In genomic region chr1:241636291-241636690, GRCh38 we compare ENCODE assay signal across 25 cellular contexts. TPM values are rescaled to one million over a fixed set of nuclear protein-coding genes. Genes with fewer than 3 reads are reported as not detected.
DNase-seq lines count a peak whose midpoint lies in the region; ATAC-seq and TF ChIP-seq lines count a peak whose summit lies in the region.
"Had no signal": no experiment of that assay in that cellular context is flagged by ENCODE, and none has a peak within 500 bp of the region (broad histone marks: within the 10 kb centered on the region; RNA-seq: fewer than 3 reads in every experiment).

No MANE protein-coding gene starts in this region.

- no peaks in the 10 kb centered on the region for H3K9me3 Mint-ChIP-seq in activated naive CD4-positive, alpha-beta T cell treated with anti-CD3 and anti-CD28 coated beads, Interleukin-2, amount 50 U/mL, for 24 hours
- H3K9me3 Mint-ChIP-seq in stimulated activated naive B cell treated with anti-CD40 and anti-IgM and Interleukin-4, amounts not matched to agents 10 μg/mL and 1 μg/mL and 100 μg/mL, for 72 hours: peaks cover 2 to 4% of the 10 kb centered on the region in 2 donors
- H3K9me3 Mint-ChIP-seq: CD8-positive, alpha-beta memory T cell; natural killer cell had no signal

- H3K36me3 Mint-ChIP-seq in activated naive CD4-positive, alpha-beta T cell treated with anti-CD3 and anti-CD28 coated beads, Interleukin-2, amount 50 U/mL, for 24 hours: peaks cover 13% of the 10 kb centered on the region
- peaks cover 33 to 51% of the 10 kb centered on the region in 2 donors for H3K36me3 Mint-ChIP-seq in stimulated activated naive B cell treated with anti-CD40 and anti-IgM and Interleukin-4, amounts not matched to agents 10 μg/mL and 1 μg/mL and 100 μg/mL, for 72 hours
- H3K36me3 Mint-ChIP-seq: natural killer cell had no signal

- no peak overlapping the region for H3K27ac Mint-ChIP-seq in activated naive CD4-positive, alpha-beta T cell treated with anti-CD3 and anti-CD28 coated beads, Interleukin-2, amount 50 U/mL, for 24 hours
- peak overlapping the region; percentile 88 for H3K27ac Mint-ChIP-seq in stimulated activated naive B cell treated with anti-CD40 and anti-IgM and Interleukin-4, amounts not matched to agents 10 μg/mL and 1 μg/mL and 100 μg/mL, for 72 hours
- H3K27ac Mint-ChIP-seq: activated CD4-positive, alpha-beta T cell treated with anti-CD3 and anti-CD28 coated beads for 36 hours; CD8-positive, alpha-beta memory T cell; natural killer cell had no signal

- H3K4me2 ChIP-seq in OCI-LY3 (ENCODE audit: low read length): peak overlapping the region; percentile 44

- H3K4me1 Mint-ChIP-seq in activated naive CD4-positive, alpha-beta T cell treated with anti-CD3 and anti-CD28 coated beads, Interleukin-2, amount 50 U/mL, for 24 hours: peaks cover 62% of the 10 kb centered on the region
- H3K4me1 Mint-ChIP-seq in stimulated activated naive B cell treated with anti-CD40 and anti-IgM and Interleukin-4, amounts not matched to agents 10 μg/mL and 1 μg/mL and 100 μg/mL, for 72 hours: peaks cover 31 to 73% of the 10 kb centered on the region in 2 donors

- DNase-seq in activated naive CD4-positive, alpha-beta T cell (lab: John Stamatoyannopoulos, UW): no peak
- DNase-seq in fibroblast of villous mesenchyme (ENCODE audit: low read depth) (peak; percentile 21), SHP77 (lab: John Stamatoyannopoulos, UW) (no peak), foreskin fibroblast (no peak)
- no peak for DNase-seq in stimulated activated naive B cell treated with anti-CD40 and anti-IgM and Interleukin-4, amounts not matched to agents 10 μg/mL and 1 μg/mL and 100 μg/mL, for 72 hours
- no peak for DNase-seq in activated CD4-positive, alpha-beta T cell treated with anti-CD3 and anti-CD28 coated beads for 4 hours
- DNase-seq: activated CD4-positive, alpha-beta T cell treated with anti-CD3 and anti-CD28 coated beads for 36 hours; activated effector memory CD4-positive, alpha-beta T cell treated with anti-CD3 and anti-CD28 coated beads, Interleukin-2, amount 50 U/mL, for 16 hours; activated T-cell treated with anti-CD3 and anti-CD28 coated beads for 4 hours; CD8-positive, alpha-beta memory T cell; effector CD4-positive, alpha-beta T cell; HCEC 1CT; islet precursor cell; midbrain; natural killer cell; NCI-H2029; NCI-H524 treated with DMSO at 0.1 percent for 48 hours; ovary; spleen had no signal

- H4K20me1 ChIP-seq in OCI-LY3 (ENCODE audit: insufficient read depth, low read length): no peaks in the 10 kb centered on the region

- H3K27me3 Mint-ChIP-seq in activated naive CD4-positive, alpha-beta T cell treated with anti-CD3 and anti-CD28 coated beads, Interleukin-2, amount 50 U/mL, for 24 hours: no peaks in the 10 kb centered on the region
- no peaks in the 10 kb centered on the region for H3K27me3 Mint-ChIP-seq in stimulated activated naive B cell treated with anti-CD40 and anti-IgM and Interleukin-4, amounts not matched to agents 10 μg/mL and 1 μg/mL and 100 μg/mL, for 72 hours
- H3K27me3 Mint-ChIP-seq: activated CD4-positive, alpha-beta T cell treated with anti-CD3 and anti-CD28 coated beads for 36 hours; CD8-positive, alpha-beta memory T cell had no signal

- H3K36me3 ChIP-seq in OCI-LY3 (replicated peaks; ENCODE audit: low read depth, low read length): peaks cover 49% of the 10 kb centered on the region
- H3K36me3 ChIP-seq: ovary had no signal

- H3K9me3 ChIP-seq in OCI-LY3 (ENCODE audit: insufficient read depth, low read length): no peaks in the 10 kb centered on the region
- H3K9me3 ChIP-seq: ovary, spleen, vagina had no signal

- H3K27me3 ChIP-seq in OCI-LY3 (ENCODE audit: low read depth, low read length): no peaks in the 10 kb centered on the region
- H3K27me3 ChIP-seq: ovary, spleen, vagina had no signal

- H3K4me3 ChIP-seq in OCI-LY3 (ENCODE audit: low read length): peak overlapping the region; percentile 26
- no peak overlapping the region for H3K4me3 ChIP-seq in fibroblast of villous mesenchyme (ENCODE audit: low read depth, low read length)
- no peak overlapping the region for H3K4me3 ChIP-seq in foreskin fibroblast (ENCODE audit: low read depth in 1 of 2, low read length in 2 of 2)
- H3K4me3 ChIP-seq: ovary, vagina had no signal

- peaks cover 58% of the 10 kb centered on the region for H3K79me2 ChIP-seq in OCI-LY3 (ENCODE audit: low read length)

- no peak overlapping the region for H3K9ac ChIP-seq in OCI-LY3 (ENCODE audit: low read length)

- no peak for TF ChIP-seq CTCF in OCI-LY3 (IDR thresholded peaks at IDR 0.05; ENCODE audit: low read depth, low read length)
- no peak for TF ChIP-seq CTCF in fibroblast of villous mesenchyme (IDR thresholded peaks at IDR 0.05; ENCODE audit: insufficient read depth, low read depth, low read length)
- no peak for TF ChIP-seq CTCF in foreskin fibroblast (IDR thresholded peaks at IDR 0.05; ENCODE audit: low read depth, low read length)

- no peak overlapping the region for H3K27ac ChIP-seq in OCI-LY3 (ENCODE audit: low read length)
- H3K27ac ChIP-seq: ovary, vagina had no signal

- H3K4me1 ChIP-seq in OCI-LY3 (ENCODE audit: low read length): peaks cover 41% of the 10 kb centered on the region

- H2AFZ ChIP-seq in OCI-LY3 (ENCODE audit: low read depth, low read length): no peak overlapping the region

- peak overlapping the region; percentile 52 for H3K4me3 Mint-ChIP-seq in activated naive CD4-positive, alpha-beta T cell treated with anti-CD3 and anti-CD28 coated beads, Interleukin-2, amount 50 U/mL, for 24 hours
- H3K4me3 Mint-ChIP-seq in stimulated activated naive B cell treated with anti-CD40 and anti-IgM and Interleukin-4, amounts not matched to agents 10 μg/mL and 1 μg/mL and 100 μg/mL, for 72 hours: peak overlapping the region in 1 of 2 donors; percentile 29

- ATAC-seq in stimulated activated naive B cell treated with anti-CD40 and anti-IgM and Interleukin-4, amounts not matched to agents 10 μg/mL and 1 μg/mL and 100 μg/mL, for 72 hours (replicated peaks): no peak
- ATAC-seq: activated CD4-positive, alpha-beta T cell treated with anti-CD3 and anti-CD28 coated beads for 36 hours; natural killer cell had no signal

RNA-seq across cellular contexts. Expression of gene CHML, which starts 3.9 kb away (rescaled TPM):
- total RNA-seq in fibroblast of villous mesenchyme: 16.4 and 17.7 TPM in 2 replicates

RNA-seq across cellular contexts. Expression of gene OPN3, which starts 3.9 kb away (rescaled TPM):
- 19.6 and 47.5 TPM in 2 replicates for total RNA-seq in fibroblast of villous mesenchyme

RNA-seq across cellular contexts. Expression of gene WDR64, which starts 15.8 kb away (rescaled TPM):
- total RNA-seq in fibroblast of villous mesenchyme: not detected in 2 replicates
- total RNA-seq: A172; activated CD4-positive, alpha-beta T cell treated with anti-CD3 and anti-CD28 coated beads for 36 hours; CD8-positive, alpha-beta memory T cell; natural killer cell; SK-MEL-5; temporal lobe; vagina had no signal
